8 cellular contexts compared by ENCODE assay signal in genomic region chr3:196432137-196432879, GRCh38.
DNase-seq lines count a peak whose midpoint lies in the region; ATAC-seq and TF ChIP-seq lines count a peak whose summit lies in the region.

A gene with protein sequence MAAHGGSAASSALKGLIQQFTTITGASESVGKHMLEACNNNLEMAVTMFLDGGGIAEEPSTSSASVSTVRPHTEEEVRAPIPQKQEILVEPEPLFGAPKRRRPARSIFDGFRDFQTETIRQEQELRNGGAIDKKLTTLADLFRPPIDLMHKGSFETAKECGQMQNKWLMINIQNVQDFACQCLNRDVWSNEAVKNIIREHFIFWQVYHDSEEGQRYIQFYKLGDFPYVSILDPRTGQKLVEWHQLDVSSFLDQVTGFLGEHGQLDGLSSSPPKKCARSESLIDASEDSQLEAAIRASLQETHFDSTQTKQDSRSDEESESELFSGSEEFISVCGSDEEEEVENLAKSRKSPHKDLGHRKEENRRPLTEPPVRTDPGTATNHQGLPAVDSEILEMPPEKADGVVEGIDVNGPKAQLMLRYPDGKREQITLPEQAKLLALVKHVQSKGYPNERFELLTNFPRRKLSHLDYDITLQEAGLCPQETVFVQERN (minus strand): TSS chr3:196432427. CDS start chr3:196432399, 28 bp downstream.

- ATAC-seq in GM19035 (IDR thresholded peaks at IDR 0.05; ENCODE audit: unreplicated experiment) (peak; percentile 85), HG03342 (IDR thresholded peaks at IDR 0.05; ENCODE audit: unreplicated experiment) (peak; percentile 77)
- peak; percentile 86 to 89 for ATAC-seq in activated CD4-positive, CD25-positive, alpha-beta regulatory T cell treated with anti-CD3 and anti-CD28 coated beads, Interleukin-2, amount 50 U/mL, for 24 hours

- DNase-seq in AG09319 (ENCODE audit: extremely low read depth, low read depth) (peak; percentile 80), NCI-H446 treated with DMSO at 0.1 percent for 48 hours (lab: John Stamatoyannopoulos, UW) (peak; percentile 91), cerebellar cortex (ENCODE audit: low spot score) (peak; percentile 94), iris pigment epithelial cell (ENCODE audit: low read depth) (peak; percentile 92)
- DNase-seq in stimulated activated CD4-positive, alpha-beta T cell treated with anti-CD3 and anti-CD28 coated beads, Interleukin-12 subunit alpha, Interleukin-12 subunit beta, amount 100 ng/mL, for 24 hours (ENCODE audit: low read depth in 2 of 2), result peak; percentile 93 to 94

- TF ChIP-seq CTCF in AG09319 (IDR thresholded peaks at IDR 0.05; ENCODE audit: low read depth, low read length), result no peak

Comparison
In these comparisons a context has a peak if more than half of its experiments do, and no peak if none do; other contexts are left out.
1. Peak in every context shown above with its lines: DNase-seq and ATAC-seq.